Comparison of ENCODE assay signal across 8 cellular contexts in genomic region chr11:61815790-61816735, GRCh38. TPM values are rescaled to one million over a fixed set of nuclear protein-coding genes. Genes with fewer than 3 reads are reported as not detected.
DNase-seq lines count a peak whose midpoint lies in the region; ATAC-seq and TF ChIP-seq lines count a peak whose summit lies in the region.

No MANE protein-coding gene starts in this region.

- H3K4me3 ChIP-seq in esophagus squamous epithelium (peak overlapping the region; percentile 47 to 83 (median 58)), muscle layer of colon (ENCODE audit: low read depth in 1 of 2, low read length in 2 of 2) (peak overlapping the region; percentile 57 to 88), suprapubic skin (peak overlapping the region; percentile 64)

- no peak for TF ChIP-seq POLR2A in esophagus squamous epithelium (IDR thresholded peaks at IDR 0.05)
- TF ChIP-seq POLR2A in suprapubic skin (IDR thresholded peaks at IDR 0.05) = no peak

- H3K9ac ChIP-seq in muscle layer of colon (ENCODE audit: low read length) = peak overlapping the region; percentile 50

- H3K4me1 ChIP-seq in esophagus squamous epithelium (peaks cover 22 to 64% (median 25%) of the 10 kb centered on the region in 3 donors), muscle layer of colon (ENCODE audit: insufficient read depth, low read length) (peaks cover 5% of the 10 kb centered on the region), suprapubic skin (peaks cover 40% of the 10 kb centered on the region)

- H3K36me3 ChIP-seq in esophagus squamous epithelium (peaks cover 0 to 19% (median 0%) of the 10 kb centered on the region in 3 donors), muscle layer of colon (ENCODE audit: insufficient read depth, low read length) (peaks cover 7% of the 10 kb centered on the region), suprapubic skin (peaks cover under 1% of the 10 kb centered on the region)

- WGBS in esophagus squamous epithelium, 2 donors = 0 to 2% methylated on average over 33 to 43 of the region's 69 CpGs
- WGBS in suprapubic skin = 1% methylated on average over 45 of the region's 69 CpGs

- DNase-seq in Ammon's horn (ENCODE audit: low spot score) (peak; percentile 66), NCI-H774 (lab: John Stamatoyannopoulos, UW) (peak; percentile 75), esophagus squamous epithelium (lab: John Stamatoyannopoulos, UW) (no peak), suprapubic skin (ENCODE audit: low spot score in 2 of 2) (peak in 1 of 2 donors; percentile 84)
- DNase-seq in activated T-cell treated with anti-CD3 and anti-CD28 coated beads, Interleukin-2, amount 50 U/mL, for 48 hours = peak; percentile 76 to 79

- intact Hi-C loops in esophagus squamous epithelium (cut with DNase I) = no loop called here

- TF ChIP-seq EP300 in suprapubic skin (IDR thresholded peaks at IDR 0.05) = no peak

- H3K27me3 ChIP-seq in esophagus squamous epithelium = peaks cover 0 to 29% (median 3%) of the 10 kb centered on the region in 4 donors
- no peaks in the 10 kb centered on the region for H3K27me3 ChIP-seq in muscle layer of colon (ENCODE audit: control insufficient read depth in 1 of 2, insufficient read depth in 2 of 2, low read length in 2 of 2)
- H3K27me3 ChIP-seq in suprapubic skin = peaks cover 21% of the 10 kb centered on the region

- peak overlapping the region; percentile 86 to 99 (median 92) for H3K27ac ChIP-seq in esophagus squamous epithelium
- H3K27ac ChIP-seq in muscle layer of colon (ENCODE audit: low read depth, low read length) = peak overlapping the region; percentile 97
- H3K27ac ChIP-seq in suprapubic skin = peak overlapping the region; percentile 89

- TF ChIP-seq CTCF in esophagus squamous epithelium (IDR thresholded peaks at IDR 0.05) = no peak
- no peak for TF ChIP-seq CTCF in suprapubic skin (IDR thresholded peaks at IDR 0.05)

- ATAC-seq in GM18868 (IDR thresholded peaks at IDR 0.05; ENCODE audit: unreplicated experiment) = peak; percentile 35
- ATAC-seq in HG03196 (IDR thresholded peaks at IDR 0.05; ENCODE audit: unreplicated experiment) = peak; percentile 29

- H3K9me3 ChIP-seq in esophagus squamous epithelium (no peaks in the 10 kb centered on the region), muscle layer of colon (ENCODE audit: low read length) (no peaks in the 10 kb centered on the region), suprapubic skin (no peaks in the 10 kb centered on the region)

RNA-seq across cellular contexts. Expression of gene FADS1, which starts 0.7 kb away (rescaled TPM):
- total RNA-seq in esophagus squamous epithelium (1 to 10 TPM; 2.1 to 8.3 (median 7.1) TPM), suprapubic skin (10 to 100 TPM; 16.4 to 69.6 (median 46.6) TPM)

RNA-seq across cellular contexts. Expression of gene FADS2, which starts 12.0 kb away (rescaled TPM):
- total RNA-seq in esophagus squamous epithelium (10 to 100 TPM in 1 of 4 donors, 1 to 10 TPM in 3; 2.2 to 13.7 (median 6.8) TPM), suprapubic skin (100 to 1,000 TPM; 130 to 455 (median 327) TPM)

RNA-seq across cellular contexts. Expression of gene FEN1, which starts 23.4 kb away (rescaled TPM):
- total RNA-seq in esophagus squamous epithelium (10 to 100 TPM; 11.4 to 38.1 (median 23.5) TPM), suprapubic skin (10 to 100 TPM in 2 of 4 donors, 1 to 10 TPM in 2; 6.9 to 14.0 (median 9.2) TPM)

RNA-seq across cellular contexts. Expression of gene TMEM258, which starts 23.7 kb away (rescaled TPM):
- total RNA-seq in esophagus squamous epithelium = 10 to 100 TPM; 32.3 to 54.2 (median 37.9) TPM
- total RNA-seq in suprapubic skin = 10 to 100 TPM; 29.7 to 44.8 (median 35.9) TPM

Comparison
In these comparisons a context has a peak if more than half of its experiments do, and no peak if none do; other contexts are left out.
1. RNA of gene FADS2, which starts 12.0 kb away (total RNA-seq): 130 to 455 TPM in suprapubic skin; 2.2 to 13.7 TPM in esophagus squamous epithelium; every median in the first group is over 4 times any median in the second.
2. Peak in every context shown above with its lines, with median percentiles within 50 percentile points of each other: H3K27ac ChIP-seq and H3K4me3 ChIP-seq.